Comparison of ENCODE assay signal across 1 cellular context in genomic region chr11:75204685-75205667, GRCh38.
TF ChIP-seq lines count a peak whose summit lies in the region.

No MANE protein-coding gene starts in this region.

TF ChIP-seq in HepG2, 621 proteins besides CTCF, POLR2A, EP300 and RAD21 (continued from another document):
- TF ChIP-seq NR2F6 (IDR thresholded peaks at IDR 0.05) (no peak), NR2F6 (CRISPR knock-in tag; IDR thresholded peaks at IDR 0.05) (peak; percentile 31; the same call in 1 of the 2 replicates), ZNF317 (CRISPR knock-in tag; IDR thresholded peaks at IDR 0.05) (peak; percentile 62; the same call in 1 of the 2 replicates), HDAC2 (CRISPR knock-in tag; IDR thresholded peaks at IDR 0.05) (0 out of 2 replicates have a peak, but pooled peaks have one; percentile 26), ZNF441 (CRISPR knock-in tag; IDR thresholded peaks at IDR 0.05; ENCODE audit: borderline replicate concordance) (peak; percentile 65; the same call in 1 of the 2 replicates), ZNF749 (CRISPR knock-in tag; IDR thresholded peaks at IDR 0.05; ENCODE audit: borderline replicate concordance) (no peak), AGO2 (optimal IDR thresholded peaks at IDR 0.05; ENCODE audit: low read depth, low read length) (peak; percentile 23), ZNF839 (CRISPR knock-in tag; IDR thresholded peaks at IDR 0.05; ENCODE audit: borderline replicate concordance) (no peak), ZBTB7B (CRISPR knock-in tag; IDR thresholded peaks at IDR 0.05) (no peak), MEIS1 (CRISPR knock-in tag; IDR thresholded peaks at IDR 0.05; ENCODE audit: borderline replicate concordance) (no peak), CCAR2 (optimal IDR thresholded peaks at IDR 0.05; ENCODE audit: low read depth, low read length) (no peak), TAF1 (CRISPR knock-in tag; IDR thresholded peaks at IDR 0.05) (peak; percentile 34; the same call in 1 of the 2 replicates), YEATS2 (CRISPR knock-in tag; IDR thresholded peaks at IDR 0.05; ENCODE audit: borderline replicate concordance) (peak; percentile 37; the same call in 1 of the 2 replicates), TIGD3 (CRISPR knock-in tag; IDR thresholded peaks at IDR 0.05; ENCODE audit: borderline replicate concordance) (no peak), JUNB (CRISPR knock-in tag; IDR thresholded peaks at IDR 0.05; ENCODE audit: borderline replicate concordance) (no peak), EHMT2 (IDR thresholded peaks at IDR 0.05; ENCODE audit: borderline replicate concordance, low read depth, low read length) (0 out of 2 replicates have a peak, but pooled peaks have one; percentile 45), SMARCC2 (IDR thresholded peaks at IDR 0.05) (no peak), ZNF160 (CRISPR knock-in tag; IDR thresholded peaks at IDR 0.05) (no peak), ZNF580 (CRISPR knock-in tag; IDR thresholded peaks at IDR 0.05; ENCODE audit: borderline replicate concordance, low read depth) (0 out of 2 replicates have a peak, but pooled peaks have one; percentile 32), HMG20A (CRISPR knock-in tag; IDR thresholded peaks at IDR 0.05; ENCODE audit: borderline replicate concordance) (no peak; the same call in 1 of the 2 replicates), WIZ (CRISPR knock-in tag; IDR thresholded peaks at IDR 0.05) (no peak), DMTF1 (CRISPR knock-in tag; IDR thresholded peaks at IDR 0.05) (no peak), ZNF792 (CRISPR knock-in tag; IDR thresholded peaks at IDR 0.05) (no peak; the same call in 1 of the 2 replicates), NFATC3 (CRISPR knock-in tag; IDR thresholded peaks at IDR 0.05) (no peak)
- TF ChIP-seq, protein P1, sequence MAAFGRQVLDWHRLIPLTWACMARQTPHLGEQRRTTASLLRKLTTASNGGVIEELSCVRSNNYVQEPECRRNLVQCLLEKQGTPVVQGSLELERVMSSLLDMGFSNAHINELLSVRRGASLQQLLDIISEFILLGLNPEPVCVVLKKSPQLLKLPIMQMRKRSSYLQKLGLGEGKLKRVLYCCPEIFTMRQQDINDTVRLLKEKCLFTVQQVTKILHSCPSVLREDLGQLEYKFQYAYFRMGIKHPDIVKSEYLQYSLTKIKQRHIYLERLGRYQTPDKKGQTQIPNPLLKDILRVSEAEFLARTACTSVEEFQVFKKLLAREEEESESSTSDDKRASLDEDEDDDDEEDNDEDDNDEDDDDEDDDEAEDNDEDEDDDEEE (CRISPR knock-in tag; IDR thresholded peaks at IDR 0.05): peak; percentile 96
